24 cellular contexts compared by ENCODE assay signal in genomic region chr14:83347874-83348273, GRCh38.
"Had no signal": no experiment of that assay in that cellular context is flagged by ENCODE, and none has a peak within 500 bp of the region (broad histone marks: within the 10 kb centered on the region; RNA-seq: fewer than 3 reads in every experiment).

No MANE protein-coding gene starts in this region.

- H3K36me3 Mint-ChIP-seq: activated naive CD4-positive, alpha-beta T cell treated with anti-CD3 and anti-CD28 coated beads, Interleukin-2, amount 50 U/mL, for 72 hours; memory B cell had no signal

- H3K4me1 Mint-ChIP-seq: activated CD4-positive, alpha-beta T cell treated with anti-CD3 and anti-CD28 coated beads, Interleukin-2, amount 10 ng/mL, durations not matched to agents 24 days and 14 days; memory B cell; nephron had no signal

- H3K4me3 Mint-ChIP-seq: activated CD4-positive, alpha-beta T cell treated with anti-CD3 and anti-CD28 coated beads, Interleukin-2, amount 10 ng/mL, durations not matched to agents 24 days and 14 days; activated CD8-positive, alpha-beta T cell treated with anti-CD3 and anti-CD28 coated beads, Interleukin-2, amount 10 ng/mL, durations not matched to agents 7 days and 5 days; memory B cell; nephron; T-helper 2 cell treated with Interferon-gamma antibody and Interleukin-4, amounts not matched to agents 5 μg/mL and 100 μg/mL, for 36 hours had no signal

- H3K4me3 ChIP-seq: right atrium auricular region, smooth muscle cell, transverse colon had no signal

- H3K27ac Mint-ChIP-seq: activated CD4-positive, alpha-beta T cell treated with anti-CD3 and anti-CD28 coated beads, Interleukin-2, amount 10 ng/mL, durations not matched to agents 24 days and 14 days; activated CD8-positive, alpha-beta T cell treated with anti-CD3 and anti-CD28 coated beads, Interleukin-2, amount 10 ng/mL, durations not matched to agents 7 days and 5 days; activated naive CD4-positive, alpha-beta T cell treated with anti-CD3 and anti-CD28 coated beads, Interleukin-2, amount 50 U/mL, for 72 hours; memory B cell; nephron; progenitor cell of endocrine pancreas; T-helper 2 cell treated with Interferon-gamma antibody and Interleukin-4, amounts not matched to agents 5 μg/mL and 100 μg/mL, for 36 hours had no signal

- DNase-seq: activated CD4-positive, alpha-beta T cell treated with anti-CD3 and anti-CD28 coated beads, Interleukin-2, amount 10 ng/mL, durations not matched to agents 24 days and 14 days; activated CD4-positive, CD25-positive, alpha-beta regulatory T cell; activated CD8-positive, alpha-beta memory T cell treated with anti-CD3 and anti-CD28 coated beads, Interleukin-2, amount 50 U/mL, for 4 hours; activated CD8-positive, alpha-beta T cell treated with anti-CD3 and anti-CD28 coated beads, Interleukin-2, amount 10 ng/mL, durations not matched to agents 7 days and 5 days; activated effector memory CD4-positive, alpha-beta T cell treated with anti-CD3 and anti-CD28 coated beads, Interleukin-2, amount 50 U/mL, for 16 hours; activated T-cell treated with anti-CD3 and anti-CD28 coated beads, Interleukin-2, amount 50 U/mL, for 48 hours; amygdala; dermis blood vessel endothelial cell; hippocampal formation; kidney glomerular epithelial cell; left ventricle myocardium superior; occipital lobe; stimulated activated CD4-positive, alpha-beta T cell treated with anti-CD3 and anti-CD28 coated beads, Interleukin-4, amount 100 ng/mL, for 4 hours; stimulated activated CD8-positive, alpha-beta memory T cell treated with anti-CD3 and anti-CD28 coated beads, Interleukin-4, amount 100 ng/mL, for 48 hours; stimulated activated naive CD4-positive, alpha-beta T cell treated with Interleukin-2 at 50 U/mL for 16 hours; substantia nigra; transverse colon had no signal

- H3K27me3 Mint-ChIP-seq: activated CD4-positive, alpha-beta T cell treated with anti-CD3 and anti-CD28 coated beads, Interleukin-2, amount 10 ng/mL, durations not matched to agents 24 days and 14 days; memory B cell; progenitor cell of endocrine pancreas had no signal

- ATAC-seq: activated CD8-positive, alpha-beta T cell treated with anti-CD3 and anti-CD28 coated beads, Interleukin-2, amount 10 ng/mL, durations not matched to agents 7 days and 5 days; activated naive CD4-positive, alpha-beta T cell treated with anti-CD3 and anti-CD28 coated beads, Interleukin-2, amount 50 U/mL, for 72 hours; left ventricle myocardium superior had no signal
